In genomic region chrX:149937328-149937727, GRCh38 we compare ENCODE assay signal across 10 cellular contexts. TPM values are rescaled to one million over a fixed set of nuclear protein-coding genes. Genes with fewer than 3 reads are reported as not detected.
DNase-seq lines count a peak whose midpoint lies in the region; ATAC-seq, FAIRE-seq and TF ChIP-seq lines count a peak whose summit lies in the region.
"Not testable (repeated sequence)": the region's sequence is repeated elsewhere in the genome, so short reads cannot be mapped to it uniquely, and the experiment has no call there.
"Had no signal": no experiment of that assay in that cellular context is flagged by ENCODE, and none has a peak within 500 bp of the region (broad histone marks: within the 10 kb centered on the region; RNA-seq: fewer than 3 reads in every experiment).

No MANE protein-coding gene starts in this region.

- TF ChIP-seq CTCF in Calu3 (IDR thresholded peaks at IDR 0.05; ENCODE audit: unreplicated experiment); LNCaP clone FGC (IDR thresholded peaks at IDR 0.05; ENCODE audit: control insufficient read depth, extremely low read depth, insufficient read depth); WTC11 (IDR thresholded peaks at IDR 0.05); K562 (IDR thresholded peaks at IDR 0.05 in 2 of 3, conservative IDR thresholded peaks at IDR 0.05 in 1 of 3; ENCODE audit: insufficient read depth in 2 of 3, low read depth in 1 of 3, low read length in 3 of 3); esophagus squamous epithelium (IDR thresholded peaks at IDR 0.05); HepG2 (CRISPR knock-in tag; IDR thresholded peaks at IDR 0.05); osteoblast (IDR thresholded peaks at IDR 0.05; ENCODE audit: extremely low read depth, low read depth, low read length): not testable (repeated sequence)

- not testable (repeated sequence) for H3K36me3 ChIP-seq in K562 (ENCODE audit: control insufficient read depth, insufficient read depth, low read length); HepG2 (replicated peaks in 1 of 2; ENCODE audit: control insufficient read depth in 1 of 2, insufficient read depth in 2 of 2, low read length in 2 of 2); osteoblast (ENCODE audit: insufficient read depth, low read length); thymus (ENCODE audit: control insufficient read depth, insufficient read depth)
- H3K36me3 ChIP-seq in esophagus squamous epithelium, result peaks cover 0 to 15% (median 0%) of the 10 kb centered on the region in 3 donors

- TF ChIP-seq EP300 in K562 (IDR thresholded peaks at IDR 0.05; ENCODE audit: low read length); HepG2 (IDR thresholded peaks at IDR 0.05; ENCODE audit: low read depth in 2 of 2, low read length in 2 of 2); HepG2 (CRISPR knock-in tag; IDR thresholded peaks at IDR 0.05; ENCODE audit: borderline replicate concordance): not testable (repeated sequence)

- H3K9me3 Mint-ChIP-seq in Calu3 (ENCODE audit: low read depth, unreplicated experiment); WTC11: not testable (repeated sequence)

- in situ Hi-C loops in K562 (cut with MboI); HepG2 (cut with HindIII; ENCODE audit: extremely low pct_ligation_motif_present, low pct_unique_long_range_greater_than_20kb): not testable (repeated sequence)

- H2AFZ ChIP-seq in K562 (ENCODE audit: low read depth, low read length); HepG2 (ENCODE audit: low read length); osteoblast (ENCODE audit: low read length): not testable (repeated sequence)

- H3K4me3 ChIP-seq in LNCaP clone FGC (ENCODE audit: low read depth, low read length), result peak overlapping the region; percentile 87
- H3K4me3 ChIP-seq in K562, result peak overlapping the region; percentile 95
- H3K4me3 ChIP-seq in esophagus squamous epithelium, result peak overlapping the region; percentile 63 to 79 (median 68)
- peak overlapping the region; percentile 69 to 88 (median 82); a peak in 5 of 6 replicates for H3K4me3 ChIP-seq in HepG2 (replicated peaks in 1 of 3; ENCODE audit: insufficient read depth in 1 of 3, low read depth in 2 of 3, low read length in 3 of 3)
- peak overlapping the region; percentile 88 for H3K4me3 ChIP-seq in osteoblast (ENCODE audit: insufficient read depth, low read length)
- H3K4me3 ChIP-seq in thymus (ENCODE audit: low read length), result peak overlapping the region; percentile 53

- not testable (repeated sequence) for H3K4me1 Mint-ChIP-seq in Calu3 (ENCODE audit: low read depth, unreplicated experiment); WTC11

- H3K27ac ChIP-seq in K562 (ENCODE audit: extremely low read depth, low read depth, low read length) (peak overlapping the region; percentile 96), esophagus squamous epithelium (peak overlapping the region; percentile 93 to 97 (median 94)), HepG2 (ENCODE audit: extremely low read length, insufficient read depth, low read length) (peak overlapping the region; percentile 86), osteoblast (ENCODE audit: low read depth, low read length) (peak overlapping the region; percentile 94)
- H3K27ac ChIP-seq in thymus (ENCODE audit: low read depth), result not testable (repeated sequence)

- not testable (repeated sequence) for H3K9me3 ChIP-seq in K562 (replicated peaks; ENCODE audit: control insufficient read depth, insufficient read depth, low read depth, low read length); esophagus squamous epithelium; HepG2 (ENCODE audit: low read length); osteoblast (ENCODE audit: low read depth, low read length); thymus (ENCODE audit: control insufficient read depth)

- peak overlapping the region; percentile 97 for H3K27ac Mint-ChIP-seq in Calu3 (ENCODE audit: unreplicated experiment)
- not testable (repeated sequence) for H3K27ac Mint-ChIP-seq in WTC11

- CTCF ChIA-PET in Calu3 (lab: Charles Lee); K562 (lab: Yijun Ruan, JAX; ENCODE audit: low intra/inter-chr PET ratio); HepG2 (lab: Yijun Ruan, JAX; ENCODE audit: low intra/inter-chr PET ratio, low total read pairs): not testable (repeated sequence)
- CTCF ChIA-PET in WTC11 (lab: Charles Lee), result interaction anchor here (3.7 kb wide), 1 partner anchor 56 kb away, joined by 14 read pairs; the partner anchor contains the start of gene MAGEA8

- 4% methylated on average over 4 of the region's 5 CpGs for WGBS in K562 (ENCODE audit: insufficient coverage, low coverage, missing lambda C conversion rate)
- WGBS in esophagus squamous epithelium, 2 donors, result 59% methylated on average over 5 of the region's 5 CpGs; no CpG with 5 or more reads in 1 of the 2 donors
- whole genome bisulfite sequencing in HepG2 (ENCODE audit: low lambda C conversion rate), result 86% methylated on average over 1 of the region's 5 CpGs
- 68% methylated on average over 5 of the region's 5 CpGs for WGBS in thymus

- H3K4me2 ChIP-seq in K562 (ENCODE audit: insufficient read depth, low read length) (peak overlapping the region; percentile 96), HepG2 (ENCODE audit: low read depth, low read length) (peak overlapping the region; percentile 76), osteoblast (ENCODE audit: insufficient read depth, low read length) (peak overlapping the region; percentile 88)

- TF ChIP-seq RAD21 in K562 (CRISPR knock-in tag; conservative IDR thresholded peaks at IDR 0.05 in 1 of 2, IDR thresholded peaks at IDR 0.05 in 1 of 2); HepG2 (CRISPR knock-in tag; IDR thresholded peaks at IDR 0.05): not testable (repeated sequence)

- H3K79me2 ChIP-seq in K562 (ENCODE audit: control insufficient read depth, insufficient read depth, low read length), result peaks cover 13% of the 10 kb centered on the region
- not testable (repeated sequence) for H3K79me2 ChIP-seq in HepG2 (ENCODE audit: insufficient read depth, low read length)
- H3K79me2 ChIP-seq in osteoblast (ENCODE audit: insufficient read depth, low read length), result peaks cover 12% of the 10 kb centered on the region

- H3K27me3 ChIP-seq in K562 (ENCODE audit: control insufficient read depth in 2 of 2, insufficient read depth in 2 of 2, low read length in 2 of 2); esophagus squamous epithelium; HepG2 (ENCODE audit: control insufficient read depth in 1 of 2, insufficient read depth in 2 of 2, low read length in 2 of 2); osteoblast (ENCODE audit: insufficient read depth, low read length); thymus (ENCODE audit: control insufficient read depth, insufficient read depth): not testable (repeated sequence)

- ATAC-seq in WTC11, K562, HepG2: not testable (repeated sequence)

- H3K9ac ChIP-seq in K562 (ENCODE audit: insufficient read depth in 1 of 2, low read depth in 2 of 2, low read length in 2 of 2) (peak overlapping the region; percentile 96 to 97), HepG2 (ENCODE audit: insufficient read depth, low read depth, low read length) (peak overlapping the region; percentile 87)

- not testable (repeated sequence) for H3K9me1 ChIP-seq in K562 (ENCODE audit: control insufficient read depth, insufficient read depth, low read length)

- peaks cover 0 to 15% of the 10 kb centered on the region in 2 experiments; a peak in 2 of 5 replicates for H3K4me1 ChIP-seq in K562 (replicated peaks in 1 of 2; ENCODE audit: control insufficient read depth in 2 of 2, insufficient read depth in 2 of 2, low read length in 2 of 2)
- H3K4me1 ChIP-seq in esophagus squamous epithelium, result peaks cover 0 to 11% (median 3%) of the 10 kb centered on the region in 3 donors
- H3K4me1 ChIP-seq in HepG2 (ENCODE audit: insufficient read depth, low read length); osteoblast (ENCODE audit: insufficient read depth, low read length); thymus (ENCODE audit: control insufficient read depth, insufficient read depth, low read length): not testable (repeated sequence)

- TF ChIP-seq POLR2A in K562 (conservative IDR thresholded peaks at IDR 0.05); esophagus squamous epithelium (IDR thresholded peaks at IDR 0.05); HepG2 (IDR thresholded peaks at IDR 0.05; ENCODE audit: insufficient read depth in 1 of 2, low read depth in 2 of 2, low read length in 2 of 2): not testable (repeated sequence)

- FAIRE-seq in K562 (lab: Jason Lieb, UNC); HepG2 (lab: Jason Lieb, UNC): not testable (repeated sequence)

- H3K4me3 Mint-ChIP-seq in Calu3 (ENCODE audit: low read depth, unreplicated experiment) (peak overlapping the region; percentile 70), WTC11 (peak overlapping the region; percentile 77)

- not testable (repeated sequence) for DNase-seq in Calu3; LNCaP clone FGC (ENCODE audit: low read depth); WTC11 (ENCODE audit: low spot score); K562 (ENCODE audit: extremely low read depth in 1 of 4, low spot score in 3 of 4); esophagus squamous epithelium (lab: John Stamatoyannopoulos, UW); HepG2 (ENCODE audit: low spot score); osteoblast (ENCODE audit: insufficient read length, low spot score, missing footprints)

- POLR2A ChIA-PET in WTC11 (lab: Charles Lee); K562 (lab: Yijun Ruan, JAX): not testable (repeated sequence)
- POLR2A ChIA-PET in HepG2 (lab: Yijun Ruan, JAX), result interaction anchor here (3.4 kb wide), 1 partner anchor 397 kb away, joined by 16 read pairs; the partner anchor contains the start of gene EOLA1

- H3K27me3 Mint-ChIP-seq in Calu3 (ENCODE audit: unreplicated experiment); WTC11 (ENCODE audit: low read depth): not testable (repeated sequence)

- BruUV-seq in Calu3 (replicated peaks; lab: Mats Ljungman, UMichigan); K562 (replicated peaks; lab: Mats Ljungman, UMichigan); HepG2 (replicated peaks; lab: Mats Ljungman, UMichigan): not testable (repeated sequence)

- H4K20me1 ChIP-seq in K562 (replicated peaks; ENCODE audit: control insufficient read depth, insufficient read depth, low read length); HepG2 (ENCODE audit: insufficient read depth, low read length); osteoblast (ENCODE audit: insufficient read depth, low read length): not testable (repeated sequence)

- intact Hi-C loops in Calu3 (cut with micrococcal nuclease; ENCODE audit: unreplicated experiment); esophagus squamous epithelium (cut with DNase I); HepG2 (cut with micrococcal nuclease; ENCODE audit: unreplicated experiment): not testable (repeated sequence)
- intact Hi-C loops in K562 (cut with micrococcal nuclease), result loop anchor here (5.0 kb wide), 1 partner anchor 40 kb away; no protein-coding TSS in a partner anchor

- peaks cover 48% of the 10 kb centered on the region for H3K36me3 Mint-ChIP-seq in Calu3 (ENCODE audit: insufficient read depth, unreplicated experiment)
- not testable (repeated sequence) for H3K36me3 Mint-ChIP-seq in WTC11

RNA-seq across cellular contexts. Expression of gene EOLA2, which starts 1.0 kb away (rescaled TPM):
- 41.2 and 47.3 TPM in 2 replicates for total RNA-seq in Calu3 (2022)
- 30.5 to 41.2 TPM (median 31.5 TPM) in 3 replicates for total RNA-seq in WTC11 (2021)
- total RNA-seq in K562 (2011; cell fraction: chromatin; rRNA removed; ENCODE audit: low replicate concordance), result 49.7 and 65.0 TPM in 2 replicates
- total RNA-seq in K562 (2011; cell fraction: nucleolus; rRNA removed), result 36.7 and 39.9 TPM in 2 replicates
- 38.2 and 44.3 TPM in 2 replicates for total RNA-seq in K562 (2011; cell fraction: nucleoplasm; rRNA removed)
- total RNA-seq in K562 (2014; rRNA removed), result 47.0 and 48.8 TPM in 2 replicates
- 22.4 and 27.7 TPM in 2 replicates for total RNA-seq in K562 (2014; rRNA removed; fragmentation: Illumina TruSeq; extraction: Trizol)
- total RNA-seq in K562 (2015; rRNA removed; fragmentation: Illumina TruSeq; extraction: Trizol), result 27.6 and 29.1 TPM in 2 replicates
- 47.7 and 51.5 TPM in 2 replicates for total RNA-seq in K562 (2021)
- polyA plus RNA-seq in K562 (2011; rRNA removed), result 50.8 and 61.5 TPM in 2 replicates
- 44.4 and 46.6 TPM in 2 replicates for polyA plus RNA-seq in K562 (2011; cell fraction: cytosol; rRNA removed)
- polyA plus RNA-seq in K562 (2011; cell fraction: nucleus; rRNA removed), result 76.3 and 80.6 TPM in 2 replicates
- 42.9 and 43.6 TPM in 2 replicates for polyA plus RNA-seq in K562 (2012)
- 44.3 and 48.8 TPM in 2 replicates for polyA plus RNA-seq in K562 (2014; fragmentation: Illumina TruSeq; extraction: Trizol)
- polyA plus RNA-seq in K562 (2014; fragmentation: Nextera tagmentation; extraction: Ambion mirVana), result 10 to 100 TPM; 33.7 to 44.1 TPM
- 52.2 and 52.9 TPM in 2 replicates for polyA plus RNA-seq in K562 (2014; rRNA removed)
- 22.3 and 26.6 TPM in 2 replicates for polyA minus RNA-seq in K562 (2011; rRNA and poly(A)+ RNA removed)
- 19.7 and 22.8 TPM in 2 replicates for polyA minus RNA-seq in K562 (2011; cell fraction: cytosol; rRNA and poly(A)+ RNA removed)
- 22.7 and 23.0 TPM in 2 replicates for polyA minus RNA-seq in K562 (2011; cell fraction: nucleus; rRNA and poly(A)+ RNA removed)
- total RNA-seq in esophagus squamous epithelium, result 10 to 100 TPM; 12.7 to 23.3 (median 19.0) TPM
- 22.0 and 29.0 TPM in 2 replicates for total RNA-seq in HepG2 (2016; rRNA removed; fragmentation: Illumina TruSeq; extraction: Trizol)
- 13.4 and 21.7 TPM in 2 replicates for total RNA-seq in HepG2 (2016; cell fraction: cytosol; rRNA removed; fragmentation: Illumina TruSeq; extraction: Trizol; ENCODE audit: low read depth)
- 20.4 and 27.4 TPM in 2 replicates for total RNA-seq in HepG2 (2016; cell fraction: insoluble cytoplasmic fraction; rRNA removed; fragmentation: Illumina TruSeq; extraction: Trizol)
- total RNA-seq in HepG2 (2016; cell fraction: membrane; rRNA removed; fragmentation: Illumina TruSeq; extraction: Trizol), result 28.1 and 36.4 TPM in 2 replicates
- 14.2 and 19.6 TPM in 2 replicates for total RNA-seq in HepG2 (2016; cell fraction: nucleus; rRNA removed; fragmentation: Illumina TruSeq; extraction: Trizol)
- 20.4 and 23.8 TPM in 2 replicates for polyA plus RNA-seq in HepG2 (2011; rRNA removed)
- 20.3 and 22.5 TPM in 2 replicates for polyA plus RNA-seq in HepG2 (2011; cell fraction: cytosol; rRNA removed)
- polyA plus RNA-seq in HepG2 (2011; cell fraction: nucleus; rRNA removed), result 38.1 and 38.2 TPM in 2 replicates
- polyA plus RNA-seq in HepG2 (2012), result 16.4 and 17.4 TPM in 2 replicates
- 20.1 and 29.1 TPM in 2 replicates for polyA plus RNA-seq in HepG2 (2016; cell fraction: cytosol; fragmentation: Illumina TruSeq; extraction: Trizol; ENCODE audit: low read depth)
- polyA plus RNA-seq in HepG2 (2016; cell fraction: insoluble cytoplasmic fraction; fragmentation: Illumina TruSeq; extraction: Trizol; ENCODE audit: low read depth), result 32.3 and 36.8 TPM in 2 replicates
- polyA plus RNA-seq in HepG2 (2016; cell fraction: membrane; fragmentation: Illumina TruSeq; extraction: Trizol; ENCODE audit: low read depth), result 23.6 and 37.1 TPM in 2 replicates
- 30.4 and 33.6 TPM in 2 replicates for polyA plus RNA-seq in HepG2 (2016; cell fraction: nucleus; fragmentation: Illumina TruSeq; extraction: Trizol; ENCODE audit: insufficient read depth, low read depth)
- polyA minus RNA-seq in HepG2 (2011; rRNA and poly(A)+ RNA removed; ENCODE audit: low replicate concordance), result 18.8 and 29.4 TPM in 2 replicates
- 5.5 and 6.6 TPM in 2 replicates for polyA minus RNA-seq in HepG2 (2011; cell fraction: cytosol; rRNA and poly(A)+ RNA removed)
- polyA minus RNA-seq in HepG2 (2011; cell fraction: nucleus; rRNA and poly(A)+ RNA removed), result 18.6 and 19.8 TPM in 2 replicates
- 18.5 and 18.9 TPM in 2 replicates for total RNA-seq in osteoblast
- polyA plus RNA-seq in thymus, result 57.3 TPM

RNA-seq across cellular contexts. Expression of gene HSFX4, which starts 8.0 kb away (rescaled TPM):
- total RNA-seq in Calu3 (2022), result not detected in 2 replicates
- total RNA-seq in WTC11 (2021), result not detected in 3 replicates
- total RNA-seq in K562 (2011; cell fraction: chromatin; rRNA removed; ENCODE audit: low replicate concordance), result not detected in 2 replicates
- not detected in 2 replicates for total RNA-seq in K562 (2011; cell fraction: nucleolus; rRNA removed)
- total RNA-seq in K562 (2011; cell fraction: nucleoplasm; rRNA removed), result not detected in 2 replicates
- 0.14 TPM in 1 of 2 replicates, not detected in the other for total RNA-seq in K562 (2014; rRNA removed)
- not detected in 2 replicates for total RNA-seq in K562 (2014; rRNA removed; fragmentation: Illumina TruSeq; extraction: Trizol)
- total RNA-seq in K562 (2015; rRNA removed; fragmentation: Illumina TruSeq; extraction: Trizol), result not detected in 2 replicates
- total RNA-seq in K562 (2021), result not detected in 2 replicates
- not detected in 2 replicates for polyA plus RNA-seq in K562 (2011; rRNA removed)
- not detected in 2 replicates for polyA plus RNA-seq in K562 (2011; cell fraction: cytosol; rRNA removed)
- polyA plus RNA-seq in K562 (2011; cell fraction: nucleus; rRNA removed), result not detected in 2 replicates
- 0.20 TPM in 1 of 2 replicates, not detected in the other for polyA plus RNA-seq in K562 (2012)
- polyA plus RNA-seq in K562 (2014; fragmentation: Illumina TruSeq; extraction: Trizol), result not detected in 2 replicates
- polyA plus RNA-seq in K562 (2014; fragmentation: Nextera tagmentation; extraction: Ambion mirVana), result under 1 TPM; 0.10 to 0.24 TPM
- not detected in 2 replicates for polyA plus RNA-seq in K562 (2014; rRNA removed)
- not detected in 2 replicates for polyA minus RNA-seq in K562 (2011; rRNA and poly(A)+ RNA removed)
- polyA minus RNA-seq in K562 (2011; cell fraction: cytosol; rRNA and poly(A)+ RNA removed), result not detected in 2 replicates
- not detected in 2 replicates for polyA minus RNA-seq in K562 (2011; cell fraction: nucleus; rRNA and poly(A)+ RNA removed)
- not detected for total RNA-seq in esophagus squamous epithelium
- not detected in 2 replicates for total RNA-seq in HepG2 (2016; rRNA removed; fragmentation: Illumina TruSeq; extraction: Trizol)
- not detected in 2 replicates for total RNA-seq in HepG2 (2016; cell fraction: cytosol; rRNA removed; fragmentation: Illumina TruSeq; extraction: Trizol; ENCODE audit: low read depth)
- not detected in 2 replicates for total RNA-seq in HepG2 (2016; cell fraction: insoluble cytoplasmic fraction; rRNA removed; fragmentation: Illumina TruSeq; extraction: Trizol)
- not detected in 2 replicates for total RNA-seq in HepG2 (2016; cell fraction: membrane; rRNA removed; fragmentation: Illumina TruSeq; extraction: Trizol)
- not detected in 2 replicates for total RNA-seq in HepG2 (2016; cell fraction: nucleus; rRNA removed; fragmentation: Illumina TruSeq; extraction: Trizol)
- not detected in 2 replicates for polyA plus RNA-seq in HepG2 (2011; rRNA removed)
- polyA plus RNA-seq in HepG2 (2011; cell fraction: cytosol; rRNA removed), result not detected in 2 replicates
- not detected in 2 replicates for polyA plus RNA-seq in HepG2 (2011; cell fraction: nucleus; rRNA removed)
- polyA plus RNA-seq in HepG2 (2012), result 0.17 TPM in 1 of 2 replicates, not detected in the other
- not detected in 2 replicates for polyA plus RNA-seq in HepG2 (2016; cell fraction: cytosol; fragmentation: Illumina TruSeq; extraction: Trizol; ENCODE audit: low read depth)
- not detected in 2 replicates for polyA plus RNA-seq in HepG2 (2016; cell fraction: insoluble cytoplasmic fraction; fragmentation: Illumina TruSeq; extraction: Trizol; ENCODE audit: low read depth)
- not detected in 2 replicates for polyA plus RNA-seq in HepG2 (2016; cell fraction: membrane; fragmentation: Illumina TruSeq; extraction: Trizol; ENCODE audit: low read depth)
- polyA plus RNA-seq in HepG2 (2016; cell fraction: nucleus; fragmentation: Illumina TruSeq; extraction: Trizol; ENCODE audit: insufficient read depth, low read depth), result not detected in 2 replicates
- polyA minus RNA-seq in HepG2 (2011; rRNA and poly(A)+ RNA removed; ENCODE audit: low replicate concordance), result not detected in 2 replicates
- polyA minus RNA-seq in HepG2 (2011; cell fraction: cytosol; rRNA and poly(A)+ RNA removed), result not detected in 2 replicates
- not detected in 2 replicates for polyA minus RNA-seq in HepG2 (2011; cell fraction: nucleus; rRNA and poly(A)+ RNA removed)
- not detected in 2 replicates for total RNA-seq in osteoblast
- polyA plus RNA-seq in thymus, result 1.5 TPM
- total RNA-seq: pulmonary artery endothelial cell, Right ventricle myocardium inferior had no signal

RNA-seq across cellular contexts. Expression of gene MAGEA8, which starts 56.3 kb away (rescaled TPM):
- total RNA-seq in Calu3 (2022), result not detected in 2 replicates
- total RNA-seq in WTC11 (2021), result not detected in 3 replicates
- total RNA-seq in K562 (2011; cell fraction: chromatin; rRNA removed; ENCODE audit: low replicate concordance), result 0.81 and 0.99 TPM in 2 replicates
- 1.0 and 1.2 TPM in 2 replicates for total RNA-seq in K562 (2011; cell fraction: nucleolus; rRNA removed)
- 1.1 and 2.4 TPM in 2 replicates for total RNA-seq in K562 (2011; cell fraction: nucleoplasm; rRNA removed)
- 1.5 and 1.8 TPM in 2 replicates for total RNA-seq in K562 (2014; rRNA removed)
- total RNA-seq in K562 (2014; rRNA removed; fragmentation: Illumina TruSeq; extraction: Trizol), result 1.5 and 1.9 TPM in 2 replicates
- total RNA-seq in K562 (2015; rRNA removed; fragmentation: Illumina TruSeq; extraction: Trizol), result 1.3 and 1.8 TPM in 2 replicates
- 2.2 and 2.9 TPM in 2 replicates for total RNA-seq in K562 (2021)
- polyA plus RNA-seq in K562 (2011; rRNA removed), result 1.3 and 4.6 TPM in 2 replicates
- polyA plus RNA-seq in K562 (2011; cell fraction: cytosol; rRNA removed), result 1.3 and 3.0 TPM in 2 replicates
- polyA plus RNA-seq in K562 (2011; cell fraction: nucleus; rRNA removed), result 0.45 and 1.7 TPM in 2 replicates
- polyA plus RNA-seq in K562 (2012), result 3.4 and 5.4 TPM in 2 replicates
- 2.2 and 2.4 TPM in 2 replicates for polyA plus RNA-seq in K562 (2014; fragmentation: Illumina TruSeq; extraction: Trizol)
- 1 to 10 TPM in 1 of 2 experiments, under 1 TPM in 1; 0.49 to 1.7 TPM for polyA plus RNA-seq in K562 (2014; fragmentation: Nextera tagmentation; extraction: Ambion mirVana)
- 2.1 and 2.5 TPM in 2 replicates for polyA plus RNA-seq in K562 (2014; rRNA removed)
- polyA minus RNA-seq in K562 (2011; rRNA and poly(A)+ RNA removed), result 0.99 and 3.0 TPM in 2 replicates
- polyA minus RNA-seq in K562 (2011; cell fraction: cytosol; rRNA and poly(A)+ RNA removed), result 1.0 TPM in 1 of 2 replicates, not detected in the other
- polyA minus RNA-seq in K562 (2011; cell fraction: nucleus; rRNA and poly(A)+ RNA removed), result 0.40 and 0.44 TPM in 2 replicates
- total RNA-seq in esophagus squamous epithelium, result not detected
- total RNA-seq in HepG2 (2016; rRNA removed; fragmentation: Illumina TruSeq; extraction: Trizol), result 0.11 TPM in 1 of 2 replicates, not detected in the other
- not detected in 2 replicates for total RNA-seq in HepG2 (2016; cell fraction: cytosol; rRNA removed; fragmentation: Illumina TruSeq; extraction: Trizol; ENCODE audit: low read depth)
- total RNA-seq in HepG2 (2016; cell fraction: insoluble cytoplasmic fraction; rRNA removed; fragmentation: Illumina TruSeq; extraction: Trizol), result 0.10 TPM in 1 of 2 replicates, not detected in the other
- not detected in 2 replicates for total RNA-seq in HepG2 (2016; cell fraction: membrane; rRNA removed; fragmentation: Illumina TruSeq; extraction: Trizol)
- total RNA-seq in HepG2 (2016; cell fraction: nucleus; rRNA removed; fragmentation: Illumina TruSeq; extraction: Trizol), result not detected in 2 replicates
- 0.07 TPM in 1 of 2 replicates, not detected in the other for polyA plus RNA-seq in HepG2 (2011; rRNA removed)
- polyA plus RNA-seq in HepG2 (2011; cell fraction: cytosol; rRNA removed), result not detected in 2 replicates
- polyA plus RNA-seq in HepG2 (2011; cell fraction: nucleus; rRNA removed), result not detected in 2 replicates
- 0.20 TPM in 1 of 2 replicates, not detected in the other for polyA plus RNA-seq in HepG2 (2012)
- polyA plus RNA-seq in HepG2 (2016; cell fraction: cytosol; fragmentation: Illumina TruSeq; extraction: Trizol; ENCODE audit: low read depth), result not detected in 2 replicates
- polyA plus RNA-seq in HepG2 (2016; cell fraction: insoluble cytoplasmic fraction; fragmentation: Illumina TruSeq; extraction: Trizol; ENCODE audit: low read depth), result not detected in 2 replicates
- not detected in 2 replicates for polyA plus RNA-seq in HepG2 (2016; cell fraction: membrane; fragmentation: Illumina TruSeq; extraction: Trizol; ENCODE audit: low read depth)
- polyA plus RNA-seq in HepG2 (2016; cell fraction: nucleus; fragmentation: Illumina TruSeq; extraction: Trizol; ENCODE audit: insufficient read depth, low read depth), result not detected in 2 replicates
- not detected in 2 replicates for polyA minus RNA-seq in HepG2 (2011; rRNA and poly(A)+ RNA removed; ENCODE audit: low replicate concordance)
- not detected in 2 replicates for polyA minus RNA-seq in HepG2 (2011; cell fraction: cytosol; rRNA and poly(A)+ RNA removed)
- polyA minus RNA-seq in HepG2 (2011; cell fraction: nucleus; rRNA and poly(A)+ RNA removed), result not detected in 2 replicates
- not detected in 2 replicates for total RNA-seq in osteoblast
- polyA plus RNA-seq in thymus, result 0.07 TPM
- total RNA-seq: pulmonary artery endothelial cell, Right ventricle myocardium inferior had no signal
